8 cellular contexts compared by ENCODE assay signal in the genomic region with DNA sequence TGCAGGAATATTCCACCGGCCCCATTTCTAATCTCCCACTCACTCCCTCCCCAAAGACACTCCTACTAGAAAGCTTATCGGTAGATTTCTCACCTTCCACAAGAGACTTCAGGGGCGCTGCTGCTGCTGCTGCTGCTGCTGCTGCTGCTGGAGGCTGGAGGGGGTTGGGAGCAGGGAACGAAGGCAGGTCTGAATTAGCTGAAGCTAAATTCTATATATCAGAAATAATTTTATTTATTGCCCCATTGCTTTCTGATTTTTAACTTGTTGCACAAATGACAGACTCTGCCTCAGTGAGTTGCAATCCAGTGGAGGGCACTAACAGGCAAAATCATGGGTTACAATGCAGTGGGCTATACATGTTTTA. TPM values are rescaled to one million over a fixed set of nuclear protein-coding genes. Genes with fewer than 3 reads are reported as not detected.
DNase-seq lines count a peak whose midpoint lies in the region; ATAC-seq and TF ChIP-seq lines count a peak whose summit lies in the region.

No MANE protein-coding gene starts in this region.

- TF ChIP-seq POLR2A in erythroblast (IDR thresholded peaks at IDR 0.05; ENCODE audit: low read length), result no peak

- DNase-seq in ACHN (peak; percentile 23), HPDE6-E6E7 (ENCODE audit: extremely low spot score) (peak; percentile 26), SW480 (ENCODE audit: low spot score) (peak; percentile 47), erythroblast (lab: John Stamatoyannopoulos, UW) (peak; percentile 28 to 36), natural killer cell (no peak), HCEC 1CT (no peak), GM13976 (ENCODE audit: low spot score) (no peak)

- intact Hi-C loops in natural killer cell (cut with micrococcal nuclease), result loop anchor here (2.0 kb wide), 1 partner anchor 28 kb away; no protein-coding TSS in a partner anchor

- ATAC-seq in GM18909 (IDR thresholded peaks at IDR 0.05; ENCODE audit: poor library complexity, unreplicated experiment), result peak; percentile 17
- ATAC-seq in natural killer cell, result peak in 2 of 3 donors; percentile 9 to 13

- TF ChIP-seq CTCF in natural killer cell (IDR thresholded peaks at IDR 0.05) (no peak), GM13976 (IDR thresholded peaks at IDR 0.05; ENCODE audit: borderline replicate concordance, control extremely low read depth, extremely low read depth, insufficient read depth, missing control alignments) (no peak)

- peak overlapping the region in 1 of 2 donors; percentile 67 for H3K27ac Mint-ChIP-seq in natural killer cell

- peak overlapping the region; percentile 78 for H3K4me3 Mint-ChIP-seq in natural killer cell

- in situ Hi-C loops in ACHN (cut with HindIII; ENCODE audit: low pct_ligation_motif_present, low pct_unique_long_range_greater_than_20kb, low sequenced_read_pairs) (no loop called here), GM13976 (cut with MboI; ENCODE audit: low sequenced_read_pairs, unreplicated experiment) (no loop called here)

- no peaks in the 10 kb centered on the region for H3K9me3 Mint-ChIP-seq in natural killer cell

- H3K36me3 Mint-ChIP-seq in natural killer cell, result no peaks in the 10 kb centered on the region

- H3K27me3 Mint-ChIP-seq in natural killer cell (ENCODE audit: low read depth in 2 of 2), result peaks cover 2 to 16% of the 10 kb centered on the region in 2 donors

- peaks cover 18 to 24% of the 10 kb centered on the region in 2 donors for H3K4me1 Mint-ChIP-seq in natural killer cell

RNA-seq across cellular contexts. Expression of gene HLF, which starts 25.8 kb away (rescaled TPM):
- under 1 TPM; 0.14 to 0.59 (median 0.15) TPM for total RNA-seq in natural killer cell

Comparison
In these comparisons a context has a peak if more than half of its experiments do, and no peak if none do; other contexts are left out.
1. DNase-seq: peak in ACHN (single experiment), HPDE6-E6E7 (single experiment), SW480 (single experiment) and erythroblast (2 of 2); none in natural killer cell (single experiment), HCEC 1CT (single experiment) and GM13976 (single experiment).